ENCODE assay signal across 1 cellular context in the genomic region with DNA sequence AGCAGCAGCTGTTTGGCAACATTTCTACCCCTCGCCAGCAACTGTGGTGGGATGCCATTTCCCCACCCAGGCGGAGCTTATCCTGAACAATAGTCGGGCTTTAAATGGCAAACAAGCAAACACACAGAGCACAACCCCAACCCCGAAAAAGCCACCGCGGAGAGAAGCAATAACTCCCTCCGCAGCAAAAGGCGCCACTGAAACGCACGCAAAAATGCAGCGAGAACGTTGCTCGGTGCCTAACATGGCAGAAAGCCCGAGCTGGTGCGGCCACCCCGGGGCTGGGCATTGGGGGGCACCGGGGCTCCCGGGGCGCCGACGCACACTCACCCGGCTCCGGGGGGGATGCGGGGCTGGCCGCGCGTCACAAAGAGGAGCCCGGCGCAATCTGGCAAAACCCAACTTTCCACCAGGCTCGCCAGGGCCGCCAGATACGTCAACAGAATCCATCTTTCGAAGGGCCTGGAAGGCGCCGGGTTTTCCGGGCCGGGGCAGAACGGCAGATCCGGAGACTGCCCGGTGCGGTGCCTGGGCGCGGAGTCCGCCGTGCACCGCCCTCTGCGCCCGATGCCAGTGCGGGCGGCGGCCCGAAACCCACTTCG.
TF ChIP-seq lines count a peak whose summit lies in the region.

No MANE protein-coding gene starts in this region.

TF ChIP-seq in SK-N-SH, 30 proteins besides CTCF, POLR2A, EP300 and RAD21 (continued from another document):
- no peak for TF ChIP-seq PBX3 (IDR thresholded peaks at IDR 0.05)
- TF ChIP-seq, protein P1, sequence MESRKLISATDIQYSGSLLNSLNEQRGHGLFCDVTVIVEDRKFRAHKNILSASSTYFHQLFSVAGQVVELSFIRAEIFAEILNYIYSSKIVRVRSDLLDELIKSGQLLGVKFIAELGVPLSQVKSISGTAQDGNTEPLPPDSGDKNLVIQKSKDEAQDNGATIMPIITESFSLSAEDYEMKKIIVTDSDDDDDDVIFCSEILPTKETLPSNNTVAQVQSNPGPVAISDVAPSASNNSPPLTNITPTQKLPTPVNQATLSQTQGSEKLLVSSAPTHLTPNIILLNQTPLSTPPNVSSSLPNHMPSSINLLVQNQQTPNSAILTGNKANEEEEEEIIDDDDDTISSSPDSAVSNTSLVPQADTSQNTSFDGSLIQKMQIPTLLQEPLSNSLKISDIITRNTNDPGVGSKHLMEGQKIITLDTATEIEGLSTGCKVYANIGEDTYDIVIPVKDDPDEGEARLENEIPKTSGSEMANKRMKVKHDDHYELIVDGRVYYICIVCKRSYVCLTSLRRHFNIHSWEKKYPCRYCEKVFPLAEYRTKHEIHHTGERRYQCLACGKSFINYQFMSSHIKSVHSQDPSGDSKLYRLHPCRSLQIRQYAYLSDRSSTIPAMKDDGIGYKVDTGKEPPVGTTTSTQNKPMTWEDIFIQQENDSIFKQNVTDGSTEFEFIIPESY (IDR thresholded peaks at IDR 0.05; ENCODE audit: borderline replicate concordance, low read depth) = no peak
- TF ChIP-seq, protein P2, sequence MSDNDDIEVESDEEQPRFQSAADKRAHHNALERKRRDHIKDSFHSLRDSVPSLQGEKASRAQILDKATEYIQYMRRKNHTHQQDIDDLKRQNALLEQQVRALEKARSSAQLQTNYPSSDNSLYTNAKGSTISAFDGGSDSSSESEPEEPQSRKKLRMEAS (IDR thresholded peaks at IDR 0.05; ENCODE audit: low read depth) = no peak
